ENCODE assay signal across 9 cellular contexts in the genomic region with DNA sequence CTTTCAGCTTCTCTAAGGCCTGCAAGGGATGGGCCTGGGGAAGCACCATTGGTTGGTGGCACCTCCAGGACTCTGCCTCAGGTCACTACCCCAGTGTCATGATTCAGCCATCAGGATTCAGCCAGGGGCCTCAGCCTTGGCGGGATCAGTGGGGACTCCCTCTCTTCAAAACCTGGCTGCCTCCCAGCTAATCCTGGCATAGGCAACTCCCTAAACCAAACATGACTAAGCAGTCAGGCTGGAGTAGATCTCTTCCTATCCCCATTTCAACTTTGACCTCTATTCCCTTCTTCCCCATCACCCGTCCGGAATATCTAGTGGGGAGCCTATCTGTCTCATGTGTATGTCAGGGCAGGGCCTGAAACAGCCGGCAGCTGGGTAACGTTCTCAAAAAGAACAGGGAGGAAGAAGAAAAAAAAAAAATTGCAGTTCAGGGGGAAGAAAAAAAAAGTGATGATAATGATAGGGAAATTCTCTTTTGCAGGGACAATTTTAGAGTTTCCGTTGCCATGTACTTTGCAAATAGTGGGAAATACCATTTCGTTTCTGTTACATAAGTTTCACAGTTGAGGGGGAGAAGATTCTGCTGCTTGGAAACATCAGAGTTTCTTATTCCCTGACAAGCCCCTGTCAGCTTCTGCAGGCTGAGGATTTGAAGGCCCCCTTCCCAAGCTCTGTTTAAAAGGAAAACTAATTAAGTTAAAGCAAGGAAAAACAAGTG. TPM values are rescaled to one million over a fixed set of nuclear protein-coding genes. Genes with fewer than 3 reads are reported as not detected.
DNase-seq lines count a peak whose midpoint lies in the region; ATAC-seq and TF ChIP-seq lines count a peak whose summit lies in the region.
"Had no signal": no experiment of that assay in that cellular context is flagged by ENCODE, and none has a peak within 500 bp of the region (broad histone marks: within the 10 kb centered on the region; RNA-seq: fewer than 3 reads in every experiment).

No MANE protein-coding gene starts in this region.

- no peaks in the 10 kb centered on the region for H3K36me3 ChIP-seq in MG63
- no peaks in the 10 kb centered on the region for H3K36me3 ChIP-seq in colonic mucosa

- no peak for TF ChIP-seq CTCF in AG10803 (conservative IDR thresholded peaks at IDR 0.05; ENCODE audit: low read length)
- TF ChIP-seq CTCF in colonic mucosa (IDR thresholded peaks at IDR 0.05), result no peak

- peak; percentile 53 for DNase-seq in AG10803 (ENCODE audit: low read depth)
- DNase-seq in MG63, result peak; percentile 93
- DNase-seq in colonic mucosa, result peak; percentile 41
- no peak for DNase-seq in naive thymus-derived CD8-positive, alpha-beta T cell
- no peak for DNase-seq in central memory CD4-positive, alpha-beta T cell

- H3K4me3 Mint-ChIP-seq in naive thymus-derived CD8-positive, alpha-beta T cell, result peak overlapping the region in 1 of 10 donors; percentile 46

- peak overlapping the region; percentile 1 to 76 (median 62) for H3K27ac Mint-ChIP-seq in naive thymus-derived CD8-positive, alpha-beta T cell

- no peak overlapping the region for H3K27ac ChIP-seq in colonic mucosa
- H3K27ac ChIP-seq: epithelial cell of prostate had no signal

- H3K36me3 Mint-ChIP-seq in naive thymus-derived CD8-positive, alpha-beta T cell, result no peaks in the 10 kb centered on the region

- H3K9me3 Mint-ChIP-seq in naive thymus-derived CD8-positive, alpha-beta T cell, result no peaks in the 10 kb centered on the region

- H3K9me3 ChIP-seq in MG63 (no peaks in the 10 kb centered on the region), colonic mucosa (no peaks in the 10 kb centered on the region)

- intact Hi-C loops in colonic mucosa (cut with DNase I), result no loop called here

- no peaks in the 10 kb centered on the region for H3K4me1 ChIP-seq in colonic mucosa

- H3K4me3 ChIP-seq in AG10803 (ENCODE audit: low read length) (no peak overlapping the region), MG63 (no peak overlapping the region), colonic mucosa (no peak overlapping the region)

- H3K27me3 Mint-ChIP-seq in naive thymus-derived CD8-positive, alpha-beta T cell, result no peaks in the 10 kb centered on the region

- H3K27me3 ChIP-seq in MG63 (no peaks in the 10 kb centered on the region), colonic mucosa (peaks cover 9% of the 10 kb centered on the region)

- H3K4me1 Mint-ChIP-seq in naive thymus-derived CD8-positive, alpha-beta T cell, result peaks cover 11 to 26% (median 16%) of the 10 kb centered on the region in 4 donors

- no peak for ATAC-seq in naive thymus-derived CD8-positive, alpha-beta T cell
- ATAC-seq in GM18517 (IDR thresholded peaks at IDR 0.05; ENCODE audit: unreplicated experiment), result no peak
- no peak for ATAC-seq in GM19395 (IDR thresholded peaks at IDR 0.05; ENCODE audit: unreplicated experiment)
- ATAC-seq in GM21390 (IDR thresholded peaks at IDR 0.05; ENCODE audit: unreplicated experiment), result no peak

- POLR2A ChIA-PET in naive thymus-derived CD8-positive, alpha-beta T cell (lab: Charles Lee), result interaction anchor here (0.6 to 1.6 kb wide), 4 partner anchors 9 to 141 kb away, joined by 3 to 5 read pairs (median 3); no protein-coding TSS in a partner anchor

- no peak overlapping the region for H3K9ac ChIP-seq in colonic mucosa (ENCODE audit: low read depth in 2 of 2, low read length in 2 of 2)

RNA-seq across cellular contexts. Expression of gene PREX1, which starts 4.1 kb away (rescaled TPM):
- 5.2 and 5.8 TPM in 2 replicates for total RNA-seq in MG63 (2014; rRNA removed; shearing (Covaris generic); ENCODE audit: low replicate concordance)
- total RNA-seq in colonic mucosa, result 10 to 100 TPM in 1 of 2 donors, 1 to 10 TPM in 1; 7.2 to 24.6 TPM
- 100 to 1,000 TPM; 140 to 141 TPM for total RNA-seq in naive thymus-derived CD8-positive, alpha-beta T cell
- polyA plus RNA-seq in naive thymus-derived CD8-positive, alpha-beta T cell, result 10 to 100 TPM; 14.4 to 38.5 (median 20.9) TPM

Comparison
In these comparisons a context has a peak if more than half of its experiments do, and no peak if none do; other contexts are left out.
1. DNase-seq: peak in AG10803 (single experiment), MG63 (single experiment) and colonic mucosa (single experiment); none in naive thymus-derived CD8-positive, alpha-beta T cell (0 of 10) and central memory CD4-positive, alpha-beta T cell (single experiment).
2. RNA of gene PREX1, which starts 4.1 kb away (total RNA-seq): 140 to 141 TPM in naive thymus-derived CD8-positive, alpha-beta T cell; 7.2 to 24.6 TPM in colonic mucosa and 5.2 to 5.8 TPM in MG63; every median in the first group is over 4 times any median in the second.